1 cellular context compared by ENCODE assay signal in the genomic region with DNA sequence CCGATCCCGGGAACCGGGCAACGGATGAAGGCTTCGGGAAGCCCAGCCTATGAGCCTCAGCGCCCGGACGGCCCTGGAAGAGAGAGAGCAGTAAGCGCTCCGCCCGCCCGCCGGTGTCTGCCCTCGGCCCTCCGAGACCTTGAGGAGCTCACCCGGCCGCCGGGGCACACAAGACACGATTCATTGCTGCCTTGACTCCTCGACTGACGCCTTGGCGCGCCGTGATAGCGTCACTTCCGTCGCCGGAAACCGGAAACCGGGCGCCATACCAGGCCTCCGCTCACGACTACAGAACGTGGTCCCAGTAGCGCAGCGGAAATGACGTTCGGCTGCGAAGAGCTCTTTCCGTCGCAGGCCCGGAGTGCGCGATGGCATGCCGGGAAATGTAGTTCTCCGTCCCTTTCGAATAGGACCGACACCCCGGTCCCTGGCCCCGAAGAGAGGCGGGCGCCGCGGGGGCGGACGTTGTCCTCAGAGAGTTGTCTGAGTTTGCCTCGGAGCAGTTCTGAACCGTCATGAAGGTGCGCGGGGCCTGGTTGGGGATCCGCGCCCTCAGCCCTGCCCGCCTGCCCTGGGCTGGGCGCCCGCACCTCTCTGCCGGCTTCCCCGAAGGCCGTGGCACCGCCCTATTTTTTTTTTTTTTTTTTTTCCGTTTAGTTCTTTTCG.
TF ChIP-seq lines count a peak whose summit lies in the region.

A gene (minus strand): TSS at position 208 of the 666 bp plus-strand sequence. CDS start 24 bp downstream, at position 184.

TF ChIP-seq in HepG2, 621 proteins besides CTCF, POLR2A, EP300 and RAD21 (continued from another document):
- TF ChIP-seq, protein P1, sequence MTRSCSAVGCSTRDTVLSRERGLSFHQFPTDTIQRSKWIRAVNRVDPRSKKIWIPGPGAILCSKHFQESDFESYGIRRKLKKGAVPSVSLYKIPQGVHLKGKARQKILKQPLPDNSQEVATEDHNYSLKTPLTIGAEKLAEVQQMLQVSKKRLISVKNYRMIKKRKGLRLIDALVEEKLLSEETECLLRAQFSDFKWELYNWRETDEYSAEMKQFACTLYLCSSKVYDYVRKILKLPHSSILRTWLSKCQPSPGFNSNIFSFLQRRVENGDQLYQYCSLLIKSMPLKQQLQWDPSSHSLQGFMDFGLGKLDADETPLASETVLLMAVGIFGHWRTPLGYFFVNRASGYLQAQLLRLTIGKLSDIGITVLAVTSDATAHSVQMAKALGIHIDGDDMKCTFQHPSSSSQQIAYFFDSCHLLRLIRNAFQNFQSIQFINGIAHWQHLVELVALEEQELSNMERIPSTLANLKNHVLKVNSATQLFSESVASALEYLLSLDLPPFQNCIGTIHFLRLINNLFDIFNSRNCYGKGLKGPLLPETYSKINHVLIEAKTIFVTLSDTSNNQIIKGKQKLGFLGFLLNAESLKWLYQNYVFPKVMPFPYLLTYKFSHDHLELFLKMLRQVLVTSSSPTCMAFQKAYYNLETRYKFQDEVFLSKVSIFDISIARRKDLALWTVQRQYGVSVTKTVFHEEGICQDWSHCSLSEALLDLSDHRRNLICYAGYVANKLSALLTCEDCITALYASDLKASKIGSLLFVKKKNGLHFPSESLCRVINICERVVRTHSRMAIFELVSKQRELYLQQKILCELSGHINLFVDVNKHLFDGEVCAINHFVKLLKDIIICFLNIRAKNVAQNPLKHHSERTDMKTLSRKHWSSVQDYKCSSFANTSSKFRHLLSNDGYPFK (CRISPR knock-in tag; IDR thresholded peaks at IDR 0.05; ENCODE audit: borderline replicate concordance), result peak; percentile 97
- TF ChIP-seq ZNF263 (CRISPR knock-in tag; IDR thresholded peaks at IDR 0.05), result no peak
- TF ChIP-seq, protein P2, sequence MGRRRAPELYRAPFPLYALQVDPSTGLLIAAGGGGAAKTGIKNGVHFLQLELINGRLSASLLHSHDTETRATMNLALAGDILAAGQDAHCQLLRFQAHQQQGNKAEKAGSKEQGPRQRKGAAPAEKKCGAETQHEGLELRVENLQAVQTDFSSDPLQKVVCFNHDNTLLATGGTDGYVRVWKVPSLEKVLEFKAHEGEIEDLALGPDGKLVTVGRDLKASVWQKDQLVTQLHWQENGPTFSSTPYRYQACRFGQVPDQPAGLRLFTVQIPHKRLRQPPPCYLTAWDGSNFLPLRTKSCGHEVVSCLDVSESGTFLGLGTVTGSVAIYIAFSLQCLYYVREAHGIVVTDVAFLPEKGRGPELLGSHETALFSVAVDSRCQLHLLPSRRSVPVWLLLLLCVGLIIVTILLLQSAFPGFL (CRISPR knock-in tag; IDR thresholded peaks at IDR 0.05), result no peak
- TF ChIP-seq, protein P3, sequence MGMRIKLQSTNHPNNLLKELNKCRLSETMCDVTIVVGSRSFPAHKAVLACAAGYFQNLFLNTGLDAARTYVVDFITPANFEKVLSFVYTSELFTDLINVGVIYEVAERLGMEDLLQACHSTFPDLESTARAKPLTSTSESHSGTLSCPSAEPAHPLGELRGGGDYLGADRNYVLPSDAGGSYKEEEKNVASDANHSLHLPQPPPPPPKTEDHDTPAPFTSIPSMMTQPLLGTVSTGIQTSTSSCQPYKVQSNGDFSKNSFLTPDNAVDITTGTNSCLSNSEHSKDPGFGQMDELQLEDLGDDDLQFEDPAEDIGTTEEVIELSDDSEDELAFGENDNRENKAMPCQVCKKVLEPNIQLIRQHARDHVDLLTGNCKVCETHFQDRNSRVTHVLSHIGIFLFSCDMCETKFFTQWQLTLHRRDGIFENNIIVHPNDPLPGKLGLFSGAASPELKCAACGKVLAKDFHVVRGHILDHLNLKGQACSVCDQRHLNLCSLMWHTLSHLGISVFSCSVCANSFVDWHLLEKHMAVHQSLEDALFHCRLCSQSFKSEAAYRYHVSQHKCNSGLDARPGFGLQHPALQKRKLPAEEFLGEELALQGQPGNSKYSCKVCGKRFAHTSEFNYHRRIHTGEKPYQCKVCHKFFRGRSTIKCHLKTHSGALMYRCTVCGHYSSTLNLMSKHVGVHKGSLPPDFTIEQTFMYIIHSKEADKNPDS (CRISPR knock-in tag; IDR thresholded peaks at IDR 0.05), result no peak; the same call in 1 of the 2 replicates
- TF ChIP-seq KDM1A (CRISPR knock-in tag; IDR thresholded peaks at IDR 0.05), result no peak
- no peak for TF ChIP-seq ZBTB3 (CRISPR knock-in tag; IDR thresholded peaks at IDR 0.05; ENCODE audit: borderline replicate concordance, low read depth)
- TF ChIP-seq, protein P4, sequence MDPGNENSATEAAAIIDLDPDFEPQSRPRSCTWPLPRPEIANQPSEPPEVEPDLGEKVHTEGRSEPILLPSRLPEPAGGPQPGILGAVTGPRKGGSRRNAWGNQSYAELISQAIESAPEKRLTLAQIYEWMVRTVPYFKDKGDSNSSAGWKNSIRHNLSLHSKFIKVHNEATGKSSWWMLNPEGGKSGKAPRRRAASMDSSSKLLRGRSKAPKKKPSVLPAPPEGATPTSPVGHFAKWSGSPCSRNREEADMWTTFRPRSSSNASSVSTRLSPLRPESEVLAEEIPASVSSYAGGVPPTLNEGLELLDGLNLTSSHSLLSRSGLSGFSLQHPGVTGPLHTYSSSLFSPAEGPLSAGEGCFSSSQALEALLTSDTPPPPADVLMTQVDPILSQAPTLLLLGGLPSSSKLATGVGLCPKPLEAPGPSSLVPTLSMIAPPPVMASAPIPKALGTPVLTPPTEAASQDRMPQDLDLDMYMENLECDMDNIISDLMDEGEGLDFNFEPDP (CRISPR knock-in tag; conservative IDR thresholded peaks at IDR 0.05), result 0 out of 2 replicates have a peak, but pooled peaks have one; percentile 77
- TF ChIP-seq SMAD1 (CRISPR knock-in tag; IDR thresholded peaks at IDR 0.05; ENCODE audit: borderline replicate concordance, low read depth), result peak; percentile 78; the same call in 1 of the 2 replicates
- peak; percentile 82; the same call in 1 of the 2 replicates for TF ChIP-seq PCBP1 (IDR thresholded peaks at IDR 0.05; ENCODE audit: borderline replicate concordance, low read depth, low read length)
- peak; percentile 79 for TF ChIP-seq SP4 (CRISPR knock-in tag; IDR thresholded peaks at IDR 0.05)
- TF ChIP-seq ZNF776 (CRISPR knock-in tag; IDR thresholded peaks at IDR 0.05), result peak; percentile 90; the same call in 1 of the 2 replicates
- TF ChIP-seq, protein P5, sequence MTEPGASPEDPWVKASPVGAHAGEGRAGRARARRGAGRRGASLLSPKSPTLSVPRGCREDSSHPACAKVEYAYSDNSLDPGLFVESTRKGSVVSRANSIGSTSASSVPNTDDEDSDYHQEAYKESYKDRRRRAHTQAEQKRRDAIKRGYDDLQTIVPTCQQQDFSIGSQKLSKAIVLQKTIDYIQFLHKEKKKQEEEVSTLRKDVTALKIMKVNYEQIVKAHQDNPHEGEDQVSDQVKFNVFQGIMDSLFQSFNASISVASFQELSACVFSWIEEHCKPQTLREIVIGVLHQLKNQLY (CRISPR knock-in tag; IDR thresholded peaks at IDR 0.05), result peak; percentile 94
- peak; percentile 92 for TF ChIP-seq KDM5B (CRISPR knock-in tag; IDR thresholded peaks at IDR 0.05; ENCODE audit: borderline replicate concordance)
- TF ChIP-seq, protein P6, sequence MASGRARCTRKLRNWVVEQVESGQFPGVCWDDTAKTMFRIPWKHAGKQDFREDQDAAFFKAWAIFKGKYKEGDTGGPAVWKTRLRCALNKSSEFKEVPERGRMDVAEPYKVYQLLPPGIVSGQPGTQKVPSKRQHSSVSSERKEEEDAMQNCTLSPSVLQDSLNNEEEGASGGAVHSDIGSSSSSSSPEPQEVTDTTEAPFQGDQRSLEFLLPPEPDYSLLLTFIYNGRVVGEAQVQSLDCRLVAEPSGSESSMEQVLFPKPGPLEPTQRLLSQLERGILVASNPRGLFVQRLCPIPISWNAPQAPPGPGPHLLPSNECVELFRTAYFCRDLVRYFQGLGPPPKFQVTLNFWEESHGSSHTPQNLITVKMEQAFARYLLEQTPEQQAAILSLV (CRISPR knock-in tag; IDR thresholded peaks at IDR 0.05; ENCODE audit: borderline replicate concordance), result no peak
- peak; percentile 26 for TF ChIP-seq FOXO1 (CRISPR knock-in tag; IDR thresholded peaks at IDR 0.05)
- no peak for TF ChIP-seq ZC3H4 (CRISPR knock-in tag; IDR thresholded peaks at IDR 0.05; ENCODE audit: borderline replicate concordance)
- no peak for TF ChIP-seq NFE2L1 (CRISPR knock-in tag; IDR thresholded peaks at IDR 0.05; ENCODE audit: borderline replicate concordance)
- peak; percentile 77; the same call in 1 of the 2 replicates for TF ChIP-seq TAF1 (CRISPR knock-in tag; IDR thresholded peaks at IDR 0.05)
- peak; percentile 100 for TF ChIP-seq PHF20 (CRISPR knock-in tag; IDR thresholded peaks at IDR 0.05)
- TF ChIP-seq, protein P7, sequence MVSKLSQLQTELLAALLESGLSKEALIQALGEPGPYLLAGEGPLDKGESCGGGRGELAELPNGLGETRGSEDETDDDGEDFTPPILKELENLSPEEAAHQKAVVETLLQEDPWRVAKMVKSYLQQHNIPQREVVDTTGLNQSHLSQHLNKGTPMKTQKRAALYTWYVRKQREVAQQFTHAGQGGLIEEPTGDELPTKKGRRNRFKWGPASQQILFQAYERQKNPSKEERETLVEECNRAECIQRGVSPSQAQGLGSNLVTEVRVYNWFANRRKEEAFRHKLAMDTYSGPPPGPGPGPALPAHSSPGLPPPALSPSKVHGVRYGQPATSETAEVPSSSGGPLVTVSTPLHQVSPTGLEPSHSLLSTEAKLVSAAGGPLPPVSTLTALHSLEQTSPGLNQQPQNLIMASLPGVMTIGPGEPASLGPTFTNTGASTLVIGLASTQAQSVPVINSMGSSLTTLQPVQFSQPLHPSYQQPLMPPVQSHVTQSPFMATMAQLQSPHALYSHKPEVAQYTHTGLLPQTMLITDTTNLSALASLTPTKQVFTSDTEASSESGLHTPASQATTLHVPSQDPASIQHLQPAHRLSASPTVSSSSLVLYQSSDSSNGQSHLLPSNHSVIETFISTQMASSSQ (IDR thresholded peaks at IDR 0.05; ENCODE audit: low read depth), result peak; percentile 45; the same call in 1 of the 2 replicates
- TF ChIP-seq, protein P7 (CRISPR knock-in tag; IDR thresholded peaks at IDR 0.05; ENCODE audit: borderline replicate concordance), result peak; percentile 79; the same call in 1 of the 2 replicates
- TF ChIP-seq, protein P8, sequence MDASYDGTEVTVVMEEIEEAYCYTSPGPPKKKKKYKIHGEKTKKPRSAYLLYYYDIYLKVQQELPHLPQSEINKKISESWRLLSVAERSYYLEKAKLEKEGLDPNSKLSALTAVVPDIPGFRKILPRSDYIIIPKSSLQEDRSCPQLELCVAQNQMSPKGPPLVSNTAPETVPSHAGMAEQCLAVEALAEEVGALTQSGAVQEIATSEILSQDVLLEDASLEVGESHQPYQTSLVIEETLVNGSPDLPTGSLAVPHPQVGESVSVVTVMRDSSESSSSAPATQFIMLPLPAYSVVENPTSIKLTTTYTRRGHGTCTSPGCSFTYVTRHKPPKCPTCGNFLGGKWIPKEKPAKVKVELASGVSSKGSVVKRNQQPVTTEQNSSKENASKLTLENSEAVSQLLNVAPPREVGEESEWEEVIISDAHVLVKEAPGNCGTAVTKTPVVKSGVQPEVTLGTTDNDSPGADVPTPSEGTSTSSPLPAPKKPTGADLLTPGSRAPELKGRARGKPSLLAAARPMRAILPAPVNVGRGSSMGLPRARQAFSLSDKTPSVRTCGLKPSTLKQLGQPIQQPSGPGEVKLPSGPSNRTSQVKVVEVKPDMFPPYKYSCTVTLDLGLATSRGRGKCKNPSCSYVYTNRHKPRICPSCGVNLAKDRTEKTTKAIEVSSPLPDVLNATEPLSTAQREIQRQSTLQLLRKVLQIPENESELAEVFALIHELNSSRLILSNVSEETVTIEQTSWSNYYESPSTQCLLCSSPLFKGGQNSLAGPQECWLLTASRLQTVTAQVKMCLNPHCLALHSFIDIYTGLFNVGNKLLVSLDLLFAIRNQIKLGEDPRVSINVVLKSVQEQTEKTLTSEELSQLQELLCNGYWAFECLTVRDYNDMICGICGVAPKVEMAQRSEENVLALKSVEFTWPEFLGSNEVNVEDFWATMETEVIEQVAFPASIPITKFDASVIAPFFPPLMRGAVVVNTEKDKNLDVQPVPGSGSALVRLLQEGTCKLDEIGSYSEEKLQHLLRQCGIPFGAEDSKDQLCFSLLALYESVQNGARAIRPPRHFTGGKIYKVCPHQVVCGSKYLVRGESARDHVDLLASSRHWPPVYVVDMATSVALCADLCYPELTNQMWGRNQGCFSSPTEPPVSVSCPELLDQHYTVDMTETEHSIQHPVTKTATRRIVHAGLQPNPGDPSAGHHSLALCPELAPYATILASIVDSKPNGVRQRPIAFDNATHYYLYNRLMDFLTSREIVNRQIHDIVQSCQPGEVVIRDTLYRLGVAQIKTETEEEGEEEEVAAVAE (CRISPR knock-in tag; IDR thresholded peaks at IDR 0.05; ENCODE audit: borderline replicate concordance), result peak; percentile 86; the same call in 1 of the 2 replicates
- TF ChIP-seq, protein P9, sequence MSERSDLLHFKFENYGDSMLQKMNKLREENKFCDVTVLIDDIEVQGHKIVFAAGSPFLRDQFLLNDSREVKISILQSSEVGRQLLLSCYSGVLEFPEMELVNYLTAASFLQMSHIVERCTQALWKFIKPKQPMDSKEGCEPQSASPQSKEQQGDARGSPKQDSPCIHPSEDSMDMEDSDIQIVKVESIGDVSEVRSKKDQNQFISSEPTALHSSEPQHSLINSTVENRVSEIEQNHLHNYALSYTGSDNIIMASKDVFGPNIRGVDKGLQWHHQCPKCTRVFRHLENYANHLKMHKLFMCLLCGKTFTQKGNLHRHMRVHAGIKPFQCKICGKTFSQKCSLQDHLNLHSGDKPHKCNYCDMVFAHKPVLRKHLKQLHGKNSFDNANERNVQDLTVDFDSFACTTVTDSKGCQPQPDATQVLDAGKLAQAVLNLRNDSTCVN (CRISPR knock-in tag; IDR thresholded peaks at IDR 0.05; ENCODE audit: borderline replicate concordance), result 0 out of 2 replicates have a peak, but pooled peaks have one; percentile 71
